In the genomic region with DNA sequence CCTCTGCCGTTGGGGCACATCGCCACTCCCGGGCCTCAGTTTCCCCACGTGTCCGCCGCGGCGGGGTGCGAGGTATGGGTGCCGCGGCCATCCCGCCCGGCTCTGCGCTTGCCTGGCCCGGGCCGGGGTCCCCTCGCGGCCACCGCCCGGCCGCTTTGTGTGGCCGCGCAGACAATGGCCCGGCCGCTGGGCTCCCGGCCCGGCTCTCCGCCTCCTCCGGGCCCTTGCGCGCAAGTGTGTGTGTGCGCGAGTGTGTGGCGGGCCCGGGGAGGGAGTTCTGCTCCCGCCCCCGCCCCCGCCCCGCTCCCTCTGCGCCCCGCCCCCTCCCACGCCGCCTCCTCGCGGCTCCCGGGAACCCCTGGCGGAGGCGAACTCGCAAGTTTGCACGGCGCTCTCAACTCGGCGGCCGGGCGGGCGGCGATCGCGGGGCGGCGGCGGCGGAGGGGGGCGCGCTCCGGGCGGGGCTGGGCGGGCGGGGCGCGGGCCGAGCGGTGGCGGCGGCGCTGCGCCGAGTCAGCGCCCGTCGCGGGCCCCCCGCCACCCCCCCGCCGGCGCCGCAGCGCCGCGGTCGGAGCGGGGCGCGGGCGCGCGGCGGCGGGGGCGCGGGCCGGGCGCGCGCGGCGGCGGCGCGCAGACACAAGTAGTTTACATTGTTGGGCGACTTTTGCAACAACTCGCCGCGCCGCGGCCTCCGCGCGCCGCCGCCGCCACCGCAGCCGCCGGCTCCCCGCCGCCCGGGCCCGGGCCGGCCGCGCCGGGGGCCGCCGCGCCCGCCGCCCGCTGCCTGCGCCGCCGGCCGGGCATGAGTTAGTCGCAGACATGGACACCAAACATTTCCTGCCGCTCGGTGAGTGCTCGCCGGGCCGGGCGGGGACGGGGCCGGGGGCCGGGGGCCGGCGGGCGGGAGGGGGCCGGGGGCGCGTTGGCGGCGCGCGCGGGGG, we compare ENCODE assay signal across 8 cellular contexts. TPM values are rescaled to one million over a fixed set of nuclear protein-coding genes. Genes with fewer than 3 reads are reported as not detected.
DNase-seq lines count a peak whose midpoint lies in the region; ATAC-seq and TF ChIP-seq lines count a peak whose summit lies in the region.

A gene (plus strand): TSS at position 643 of the 941 bp plus-strand sequence. CDS start 177 bp downstream, at position 820.

- no peak for TF ChIP-seq CTCF in lower leg skin (IDR thresholded peaks at IDR 0.05)

- peak; percentile 35 for ATAC-seq in GM18867 (IDR thresholded peaks at IDR 0.05; ENCODE audit: unreplicated experiment)
- peak; percentile 45 for ATAC-seq in activated CD8-positive, alpha-beta T cell treated with anti-CD3 and anti-CD28 coated beads, Interleukin-2, amount 10 ng/mL, durations not matched to agents 7 days and 5 days
- ATAC-seq in GM19351 (IDR thresholded peaks at IDR 0.05; ENCODE audit: unreplicated experiment) = no peak

- intact Hi-C loops in lower leg skin (cut with DNase I; ENCODE audit: low total_unique reads) = no loop called here

- peaks cover 3% of the 10 kb centered on the region for H3K4me1 Mint-ChIP-seq in activated CD8-positive, alpha-beta T cell treated with anti-CD3 and anti-CD28 coated beads, Interleukin-2, amount 10 ng/mL, durations not matched to agents 7 days and 5 days (ENCODE audit: low read depth)

- no peak within 1 kb of the TSS for H3K27ac Mint-ChIP-seq in activated CD8-positive, alpha-beta T cell treated with anti-CD3 and anti-CD28 coated beads, Interleukin-2, amount 10 ng/mL, durations not matched to agents 7 days and 5 days

- peak within 1 kb of the TSS; percentile 62 for H3K4me3 ChIP-seq in lower leg skin (ENCODE audit: low read depth, poor library complexity, severe bottlenecking)

- CTCF ChIA-PET in activated CD8-positive, alpha-beta T cell treated with anti-CD3 and anti-CD28 coated beads, Interleukin-2, amount 10 ng/mL, durations not matched to agents 7 days and 5 days (lab: Charles Lee) = no interaction called here

- TF ChIP-seq POLR2A in lower leg skin (IDR thresholded peaks at IDR 0.05) = no peak

- H3K9me3 Mint-ChIP-seq in activated CD8-positive, alpha-beta T cell treated with anti-CD3 and anti-CD28 coated beads, Interleukin-2, amount 10 ng/mL, durations not matched to agents 7 days and 5 days (ENCODE audit: insufficient read depth) = no peaks in the 10 kb centered on the region

- peak; percentile 97 for DNase-seq in 8988T
- peak; percentile 75 for DNase-seq in NCI-H226
- peak; percentile 37 for DNase-seq in activated CD8-positive, alpha-beta T cell treated with anti-CD3 and anti-CD28 coated beads, Interleukin-2, amount 10 ng/mL, durations not matched to agents 7 days and 5 days
- peak; percentile 62 for DNase-seq in effector CD4-positive, alpha-beta T cell
- peak; percentile 69 to 95 for DNase-seq in lower leg skin (ENCODE audit: low spot score in 2 of 2)
- DNase-seq in stimulated activated CD4-positive, alpha-beta T cell treated with anti-CD3 and anti-CD28 coated beads, Interleukin-4, amount 100 ng/mL, for 4 hours = peak; percentile 64 to 81

- 0% methylated on average over 3 of the region's 164 CpGs; no CpG with 5 or more reads in 1 of the 2 donors for WGBS in lower leg skin, 2 donors

- peaks cover 37% of the 10 kb centered on the region for H3K27me3 Mint-ChIP-seq in activated CD8-positive, alpha-beta T cell treated with anti-CD3 and anti-CD28 coated beads, Interleukin-2, amount 10 ng/mL, durations not matched to agents 7 days and 5 days (ENCODE audit: low read depth)

- no peaks in the 10 kb centered on the region for H3K36me3 Mint-ChIP-seq in activated CD8-positive, alpha-beta T cell treated with anti-CD3 and anti-CD28 coated beads, Interleukin-2, amount 10 ng/mL, durations not matched to agents 7 days and 5 days (ENCODE audit: low read depth)

- POLR2A ChIA-PET in activated CD8-positive, alpha-beta T cell treated with anti-CD3 and anti-CD28 coated beads, Interleukin-2, amount 10 ng/mL, durations not matched to agents 7 days and 5 days (lab: Charles Lee) = no interaction called here

- H3K4me3 Mint-ChIP-seq in activated CD8-positive, alpha-beta T cell treated with anti-CD3 and anti-CD28 coated beads, Interleukin-2, amount 10 ng/mL, durations not matched to agents 7 days and 5 days = peak within 1 kb of the TSS; percentile 50

RNA-seq across cellular contexts. Expression of the gene that starts here (rescaled TPM):
- total RNA-seq in activated CD8-positive, alpha-beta T cell treated with anti-CD3 and anti-CD28 coated beads, Interleukin-2, amount 10 ng/mL, durations not matched to agents 7 days and 5 days = 1 to 10 TPM; 3.8 to 4.2 TPM
- total RNA-seq in lower leg skin = 100 to 1,000 TPM; 143 to 242 (median 166) TPM

Comparison
In these comparisons a context has a peak if more than half of its experiments do, and no peak if none do; other contexts are left out.
1. RNA of the gene that starts here (total RNA-seq): 143 to 242 TPM in lower leg skin; 3.8 to 4.2 TPM in activated CD8-positive, alpha-beta T cell treated with anti-CD3 and anti-CD28 coated beads, Interleukin-2, amount 10 ng/mL, durations not matched to agents 7 days and 5 days; every median in the first group is over 10 times any median in the second.
2. DNase-seq: peak in every context shown above with its lines; median percentile 97 in 8988T; 82 in lower leg skin; 75 in NCI-H226; 72 in stimulated activated CD4-positive, alpha-beta T cell treated with anti-CD3 and anti-CD28 coated beads, Interleukin-4, amount 100 ng/mL, for 4 hours; 62 in effector CD4-positive, alpha-beta T cell; 37 in activated CD8-positive, alpha-beta T cell treated with anti-CD3 and anti-CD28 coated beads, Interleukin-2, amount 10 ng/mL, durations not matched to agents 7 days and 5 days.